ENCODE assay signal across 21 cellular contexts in genomic region chr6:160917581-160917980, GRCh38.
"Had no signal": no experiment of that assay in that cellular context is flagged by ENCODE, and none has a peak within 500 bp of the region (broad histone marks: within the 10 kb centered on the region; RNA-seq: fewer than 3 reads in every experiment).

No MANE protein-coding gene starts in this region.

- DNase-seq: activated CD4-positive, alpha-beta T cell treated with anti-CD3 and anti-CD28 coated beads for 1 hour; activated CD4-positive, alpha-beta T cell treated with anti-CD3 and anti-CD28 coated beads, Interleukin-2, amount 50 U/mL, for 48 hours; activated gamma-delta T cell treated with Interleukin-2 at 50 U/mL for 16 hours; activated naive CD8-positive, alpha-beta T cell treated with anti-CD3 and anti-CD28 coated beads, Interleukin-2, amount 10 ng/mL, durations not matched to agents 7 days and 5 days; activated T-cell treated with anti-CD3 and anti-CD28 coated beads for 4 hours; anterior cingulate cortex; central memory CD4-positive, alpha-beta T cell; occipital lobe; posterior cingulate gyrus; retina; stimulated activated CD4-positive, alpha-beta T cell treated with anti-CD3 and anti-CD28 coated beads, Interleukin-12 subunit alpha, Interleukin-12 subunit beta, amount 100 ng/mL, for 4 hours; stimulated activated CD4-positive, alpha-beta T cell treated with anti-CD3 and anti-CD28 coated beads, Interleukin-1b, Interleukin-23, amount 100 ng/mL, for 48 hours; stimulated activated CD8-positive, alpha-beta memory T cell treated with anti-CD3 and anti-CD28 coated beads, Interleukin-4, amount 100 ng/mL, for 48 hours; stimulated activated naive CD4-positive, alpha-beta T cell; SW 1271; thyroid gland; WERI-Rb-1 had no signal

- H3K4me3 Mint-ChIP-seq: activated naive CD8-positive, alpha-beta T cell treated with anti-CD3 and anti-CD28 coated beads, Interleukin-2, amount 10 ng/mL, durations not matched to agents 7 days and 5 days; activated T-helper 1 cell treated with anti-CD3 and anti-CD28 coated beads, Interleukin-12 subunit alpha, Interleukin-12 subunit beta, Interleukin-2, Interleukin-4 antibody, amounts not matched to agents 30 ng/mL and 10 ng/mL and 1 ng/mL, durations not matched to agents 14 hours and 24 hours and 36 hours; brain; mesothelial cell of epicardium had no signal

- H3K27me3 ChIP-seq: colonic mucosa, thyroid gland had no signal

- H3K36me3 Mint-ChIP-seq: activated naive CD8-positive, alpha-beta T cell treated with anti-CD3 and anti-CD28 coated beads, Interleukin-2, amount 10 ng/mL, durations not matched to agents 7 days and 5 days; brain; mesothelial cell of epicardium had no signal

- H3K4me1 Mint-ChIP-seq: activated naive CD8-positive, alpha-beta T cell treated with anti-CD3 and anti-CD28 coated beads, Interleukin-2, amount 10 ng/mL, durations not matched to agents 7 days and 5 days; brain; mesothelial cell of epicardium had no signal

- H3K27ac Mint-ChIP-seq: activated naive CD8-positive, alpha-beta T cell treated with anti-CD3 and anti-CD28 coated beads, Interleukin-2, amount 10 ng/mL, durations not matched to agents 7 days and 5 days; activated T-helper 1 cell treated with anti-CD3 and anti-CD28 coated beads, Interleukin-12 subunit alpha, Interleukin-12 subunit beta, Interleukin-2, Interleukin-4 antibody, amounts not matched to agents 30 ng/mL and 10 ng/mL and 1 ng/mL, durations not matched to agents 14 hours and 24 hours and 36 hours; brain; mesothelial cell of epicardium had no signal

- H3K27ac ChIP-seq: colonic mucosa, thyroid gland, WERI-Rb-1 had no signal

- H3K9me3 Mint-ChIP-seq: activated T-helper 1 cell treated with anti-CD3 and anti-CD28 coated beads, Interleukin-12 subunit alpha, Interleukin-12 subunit beta, Interleukin-2, Interleukin-4 antibody, amounts not matched to agents 30 ng/mL and 10 ng/mL and 1 ng/mL, durations not matched to agents 14 hours and 24 hours and 36 hours had no signal

- H3K4me1 ChIP-seq: colonic mucosa, thyroid gland had no signal
